2 cellular contexts compared by ENCODE assay signal in the genomic region with DNA sequence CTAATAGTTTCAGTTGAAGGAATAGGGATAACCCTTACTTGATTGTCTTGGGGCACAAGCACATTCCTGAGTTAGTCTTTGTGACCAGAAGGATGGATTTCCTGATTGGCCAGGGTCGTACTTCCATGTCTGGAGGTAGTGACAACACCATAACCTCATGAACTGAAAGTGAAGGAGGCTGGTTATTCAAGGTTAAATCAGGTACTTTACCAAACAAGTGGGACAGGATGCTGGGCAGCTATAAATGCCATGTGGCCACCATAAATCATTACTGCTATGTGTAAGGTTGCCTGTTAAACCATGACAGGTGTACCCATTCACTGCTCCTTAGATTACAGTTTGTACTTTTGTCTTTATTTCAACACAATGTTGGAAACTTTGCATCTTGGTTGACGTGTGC.
TF ChIP-seq lines count a peak whose summit lies in the region.

No MANE protein-coding gene starts in this region.

TF ChIP-seq in A549, 52 proteins besides CTCF, POLR2A, EP300 and RAD21 (continued from another document):
- TF ChIP-seq KDM1A (IDR thresholded peaks at IDR 0.05; ENCODE audit: low read depth) (no peak), ESRRA (IDR thresholded peaks at IDR 0.05; ENCODE audit: borderline replicate concordance, low read length) (no peak), ZC3H11A (IDR thresholded peaks at IDR 0.05) (no peak), FOXS1 (CRISPR knock-in tag; IDR thresholded peaks at IDR 0.05) (no peak), CHD2 (IDR thresholded peaks at IDR 0.05; ENCODE audit: low read length, partially characterized antibody) (no peak), RCOR1 (IDR thresholded peaks at IDR 0.05; ENCODE audit: low read depth, low read length) (no peak)
TF ChIP-seq in A549: peak in this region for 0.

TF ChIP-seq in IMR-90, 13 proteins besides CTCF, POLR2A, EP300 and RAD21 (continued from another document):
- TF ChIP-seq BHLHE40 (IDR thresholded peaks at IDR 0.05; ENCODE audit: low read depth, low read length), result no peak
- no peak for TF ChIP-seq MAFK (IDR thresholded peaks at IDR 0.05; ENCODE audit: low read depth, low read length)
- no peak for TF ChIP-seq RCOR1 (IDR thresholded peaks at IDR 0.05; ENCODE audit: insufficient replicate concordance, low read length)
- no peak for TF ChIP-seq MXI1 (IDR thresholded peaks at IDR 0.05; ENCODE audit: borderline replicate concordance, low read depth, low read length)
- no peak for TF ChIP-seq RFX5 (IDR thresholded peaks at IDR 0.05; ENCODE audit: low read depth, low read length)
- no peak for TF ChIP-seq CHD1 (IDR thresholded peaks at IDR 0.05; ENCODE audit: low read depth, low read length)
- TF ChIP-seq, protein P1, sequence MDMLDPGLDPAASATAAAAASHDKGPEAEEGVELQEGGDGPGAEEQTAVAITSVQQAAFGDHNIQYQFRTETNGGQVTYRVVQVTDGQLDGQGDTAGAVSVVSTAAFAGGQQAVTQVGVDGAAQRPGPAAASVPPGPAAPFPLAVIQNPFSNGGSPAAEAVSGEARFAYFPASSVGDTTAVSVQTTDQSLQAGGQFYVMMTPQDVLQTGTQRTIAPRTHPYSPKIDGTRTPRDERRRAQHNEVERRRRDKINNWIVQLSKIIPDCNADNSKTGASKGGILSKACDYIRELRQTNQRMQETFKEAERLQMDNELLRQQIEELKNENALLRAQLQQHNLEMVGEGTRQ (IDR thresholded peaks at IDR 0.05; ENCODE audit: low read depth, low read length), result no peak
- TF ChIP-seq CEBPB (IDR thresholded peaks at IDR 0.05; ENCODE audit: low read depth, low read length), result no peak
- TF ChIP-seq SMC3 (IDR thresholded peaks at IDR 0.05; ENCODE audit: low read depth, low read length), result no peak
- no peak for TF ChIP-seq MAZ (IDR thresholded peaks at IDR 0.05; ENCODE audit: borderline replicate concordance, low read depth, low read length)
